In the genomic region with DNA sequence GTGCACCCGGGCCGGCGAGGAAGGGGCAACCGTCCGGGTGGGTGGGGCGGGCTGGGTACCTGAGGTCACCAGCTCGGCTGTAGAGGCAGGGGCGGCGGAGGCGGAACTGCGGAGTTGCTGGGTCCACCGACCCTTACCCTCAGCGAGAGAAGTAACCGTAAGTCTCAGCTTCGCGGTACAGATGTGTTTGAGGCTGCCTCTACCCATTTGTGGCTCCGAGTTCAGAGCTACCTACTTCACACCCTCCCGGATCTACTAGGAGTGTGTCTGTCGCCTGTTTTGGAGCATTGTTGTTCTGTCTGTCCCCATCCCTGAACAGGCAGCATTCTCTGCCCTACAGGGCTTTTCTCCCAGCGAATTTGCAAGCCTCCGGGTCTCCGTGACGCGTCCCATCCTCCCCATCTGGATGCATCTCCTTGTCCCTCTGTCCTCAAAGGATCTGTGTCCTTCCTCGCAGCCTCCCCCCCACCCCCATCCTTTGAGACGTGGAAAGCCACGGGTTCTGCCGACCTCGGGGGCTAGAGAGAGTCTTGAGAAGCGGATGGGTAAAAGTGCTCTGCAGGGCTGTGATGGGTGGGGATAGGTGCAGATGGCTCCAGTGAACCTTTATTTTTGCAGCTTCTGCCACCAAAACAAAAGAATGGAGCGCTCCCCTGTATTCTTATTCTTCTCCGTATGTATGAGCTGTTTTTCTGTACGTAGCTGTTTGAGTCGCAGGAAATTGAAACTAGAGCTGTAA, we compare ENCODE assay signal across 8 cellular contexts. TPM values are rescaled to one million over a fixed set of nuclear protein-coding genes. Genes with fewer than 3 reads are reported as not detected.
A peak's percentile ranks its signal among the peaks of the same experiment; 100 is the strongest.
DNase-seq lines count a peak whose midpoint lies in the region; ATAC-seq and TF ChIP-seq lines count a peak whose summit lies in the region.

No MANE protein-coding gene starts in this region.

- H3K9me3 Mint-ChIP-seq in activated naive CD8-positive, alpha-beta T cell (ENCODE audit: low read depth), result no peaks in the 10 kb centered on the region

- no peaks in the 10 kb centered on the region for H3K27me3 Mint-ChIP-seq in activated naive CD8-positive, alpha-beta T cell

- peak overlapping the region; percentile 89 for H3K27ac Mint-ChIP-seq in activated naive CD8-positive, alpha-beta T cell

- TF ChIP-seq EP300 in ovary (IDR thresholded peaks at IDR 0.05), result no peak

- H3K27ac ChIP-seq in BLaER1 (peak overlapping the region; percentile 92), ovary (peak overlapping the region; percentile 80 to 81)

- H4K20me1 ChIP-seq in BLaER1, result peaks cover 37% of the 10 kb centered on the region

- H3K27me3 ChIP-seq in BLaER1, result no peaks in the 10 kb centered on the region
- H3K27me3 ChIP-seq in ovary, result no peaks in the 10 kb centered on the region

- H3K4me3 ChIP-seq in BLaER1 (peak overlapping the region; percentile 85), ovary (peak overlapping the region; percentile 91)

- peaks cover 9% of the 10 kb centered on the region; the same call in 1 of the 2 replicates for H3K36me3 ChIP-seq in BLaER1
- H3K36me3 ChIP-seq in ovary, result no peaks in the 10 kb centered on the region

- intact Hi-C loops in Right ventricle myocardium superior (cut with DNase I), result no loop called here
- intact Hi-C loops in ovary (cut with DNase I), result loop anchor here in 2 of 4 donors (10.0 kb wide), 2 partner anchors 188 to 198 kb away; partner anchors contain the start of gene GATAD1 (in 1 of the 2)

- peak; percentile 29 for ATAC-seq in GM18861 (IDR thresholded peaks at IDR 0.05; ENCODE audit: unreplicated experiment)
- peak; percentile 26 for ATAC-seq in HG03025 (IDR thresholded peaks at IDR 0.05; ENCODE audit: low FRiP score, unreplicated experiment)
- peak; percentile 46 for ATAC-seq in Right ventricle myocardium superior (ENCODE audit: poor library complexity)

- H3K4me1 Mint-ChIP-seq in activated naive CD8-positive, alpha-beta T cell (ENCODE audit: low read depth), result peaks cover 53% of the 10 kb centered on the region

- H3K4me1 ChIP-seq in BLaER1 (peaks cover 28% of the 10 kb centered on the region), ovary (ENCODE audit: insufficient read depth) (peaks cover 3% of the 10 kb centered on the region)

- TF ChIP-seq POLR2A in ovary (IDR thresholded peaks at IDR 0.05), result no peak

- H3K36me3 Mint-ChIP-seq in activated naive CD8-positive, alpha-beta T cell, result peaks cover 2% of the 10 kb centered on the region

- no peaks in the 10 kb centered on the region for H3K9me3 ChIP-seq in BLaER1
- H3K9me3 ChIP-seq in ovary, result no peaks in the 10 kb centered on the region

- H3K4me2 ChIP-seq in BLaER1, result peak overlapping the region; percentile 94

- 0% methylated on average over 28 to 34 of the region's 34 CpGs for whole genome bisulfite sequencing in ovary, 3 donors

- no peak for TF ChIP-seq CTCF in ovary (IDR thresholded peaks at IDR 0.05)

- H3K9ac ChIP-seq in BLaER1, result peak overlapping the region; percentile 93

- DNase-seq in NCI-H526 treated with DMSO at 0.1 percent for 48 hours (lab: John Stamatoyannopoulos, UW), result peak; percentile 69
- no peak for DNase-seq in Right ventricle myocardium superior
- peak; percentile 13 to 42 (median 19) for DNase-seq in ovary
- DNase-seq in OCI-M2 (lab: John Stamatoyannopoulos, UW; ENCODE audit: unreplicated experiment), result no peak

- peak overlapping the region; percentile 94 for H3K4me3 Mint-ChIP-seq in activated naive CD8-positive, alpha-beta T cell

RNA-seq across cellular contexts. Expression of gene ANKIB1, which starts 0.8 kb away (rescaled TPM):
- total RNA-seq in Right ventricle myocardium superior, result 37.3 TPM
- 10 to 100 TPM; 30.8 to 83.1 (median 61.4) TPM for total RNA-seq in ovary
- polyA plus RNA-seq in ovary, result 10 to 100 TPM; 11.3 to 28.5 TPM

RNA-seq across cellular contexts. Expression of gene KRIT1, which starts 0.8 kb away (rescaled TPM):
- total RNA-seq in Right ventricle myocardium superior (26.4 TPM), ovary (10 to 100 TPM; 46.8 to 65.0 (median 53.1) TPM)
- 10 to 100 TPM; 29.4 to 32.1 TPM for polyA plus RNA-seq in ovary

Comparison
In these comparisons a context has a peak if more than half of its experiments do, and no peak if none do; other contexts are left out.
1. DNase-seq: peak in NCI-H526 treated with DMSO at 0.1 percent for 48 hours (single experiment) and ovary (5 of 5); none in Right ventricle myocardium superior (single experiment) and OCI-M2 (single experiment).
2. Peak in every context shown above with its lines, with median percentiles within 50 percentile points of each other: ATAC-seq.